ENCODE assay signal across 18 cellular contexts in the genomic region with DNA sequence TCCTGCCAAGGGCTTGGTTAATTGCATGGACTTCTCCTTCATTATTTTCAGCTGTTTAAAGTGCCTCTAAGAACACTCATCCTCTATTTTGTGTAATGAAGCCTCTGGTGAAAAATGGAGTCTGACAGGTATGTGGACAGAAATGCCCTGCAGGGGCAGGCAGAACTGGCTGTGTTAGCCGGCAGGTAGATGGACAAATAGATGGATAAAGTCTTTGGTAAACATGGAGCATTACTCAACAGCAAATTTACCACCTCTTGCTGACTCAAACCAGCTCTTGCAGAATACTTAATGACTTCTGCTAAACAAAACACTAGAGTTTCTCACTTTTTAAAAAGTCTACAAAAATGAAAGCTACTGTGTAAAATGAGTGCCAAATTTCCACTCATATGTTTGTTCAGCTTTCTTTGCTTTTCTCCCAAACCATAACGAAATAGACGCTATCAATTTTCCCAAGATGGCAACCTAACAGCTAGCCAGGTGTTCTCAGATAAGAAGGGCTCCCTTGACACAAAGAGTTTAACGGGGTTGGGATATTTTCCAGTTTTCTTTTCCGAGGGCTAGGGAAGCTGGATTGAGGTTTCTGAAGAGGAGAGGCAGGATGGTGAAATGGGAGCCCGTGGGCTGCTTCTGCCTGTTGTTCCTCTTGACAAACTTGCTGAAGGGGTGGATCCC.
DNase-seq lines count a peak whose midpoint lies in the region; ATAC-seq and TF ChIP-seq lines count a peak whose summit lies in the region.
"Had no signal": no experiment of that assay in that cellular context is flagged by ENCODE, and none has a peak within 500 bp of the region (broad histone marks: within the 10 kb centered on the region; RNA-seq: fewer than 3 reads in every experiment).

No MANE protein-coding gene starts in this region.

- H3K27me3 ChIP-seq in lung (ENCODE audit: control insufficient read depth, insufficient read depth): no peaks in the 10 kb centered on the region
- H3K27me3 ChIP-seq: heart right ventricle had no signal

- peak overlapping the region in 1 of 2 donors; percentile 59 for H3K27ac ChIP-seq in lung (ENCODE audit: low read depth in 1 of 2, low read length in 1 of 2)

- DNase-seq in NCI-H1105 (lab: John Stamatoyannopoulos, UW): peak; percentile 34
- DNase-seq in NCI-H2196 (lab: John Stamatoyannopoulos, UW; ENCODE audit: unreplicated experiment): peak; percentile 49
- peak; percentile 55 for DNase-seq in SHP77 treated with DMSO at 0.1 percent for 48 hours (lab: John Stamatoyannopoulos, UW)
- no peak for DNase-seq in lung (ENCODE audit: low spot score)
- no peak for DNase-seq in GDM1 (lab: John Stamatoyannopoulos, UW)
- no peak for DNase-seq in stimulated activated CD8-positive, alpha-beta memory T cell treated with anti-CD3 and anti-CD28 coated beads, Interleukin-4, amount 100 ng/mL, for 48 hours
- DNase-seq: activated CD4-positive, alpha-beta memory T cell treated with anti-CD3 and anti-CD28 coated beads for 36 hours; activated naive CD4-positive, alpha-beta T cell treated with Interleukin-2 at 50 U/mL for 16 hours; anterior cingulate cortex; effector memory CD8-positive, alpha-beta T cell; EL; heart right ventricle; Kasumi-1; SK-N-SH; stimulated activated CD4-positive, alpha-beta T cell treated with anti-CD3 and anti-CD28 coated beads, Interleukin-2, amount 100 ng/mL, for 24 hours had no signal

- H3K36me3 ChIP-seq in lung (ENCODE audit: control insufficient read depth in 2 of 2, insufficient read depth in 2 of 2, low read length in 2 of 2): no peaks in the 10 kb centered on the region
- H3K36me3 ChIP-seq: heart right ventricle had no signal

- no peak for TF ChIP-seq CTCF in lung (IDR thresholded peaks at IDR 0.05; ENCODE audit: control extremely low read depth, extremely low read depth)

- H3K9me3 ChIP-seq in lung (ENCODE audit: control insufficient read depth in 2 of 2, insufficient read depth in 1 of 2, low read length in 1 of 2): peaks cover 8 to 14% of the 10 kb centered on the region in 2 donors

- H3K4me3 ChIP-seq in lung: no peak overlapping the region
- H3K4me3 ChIP-seq: heart right ventricle had no signal

- no peaks in the 10 kb centered on the region for H3K4me1 ChIP-seq in lung (ENCODE audit: control insufficient read depth in 2 of 2, insufficient read depth in 2 of 2, low read length in 2 of 2)

- ATAC-seq in lung (ENCODE audit: insufficient read depth, low FRiP score): peak; percentile 51
- no peak for ATAC-seq in HG03460 (IDR thresholded peaks at IDR 0.05; ENCODE audit: unreplicated experiment)
- no peak for ATAC-seq in HG02852 (IDR thresholded peaks at IDR 0.05; ENCODE audit: unreplicated experiment)
- ATAC-seq: effector memory CD8-positive, alpha-beta T cell; WTC11 had no signal

- 67 to 76% methylated on average over 6 of the region's 6 CpGs for WGBS in lung, 2 donors

Comparison
In these comparisons a context has a peak if more than half of its experiments do, and no peak if none do; other contexts are left out.
1. DNase-seq: peak in NCI-H1105 (single experiment), NCI-H2196 (single experiment) and SHP77 treated with DMSO at 0.1 percent for 48 hours (single experiment); none in lung (single experiment), GDM1 (single experiment) and stimulated activated CD8-positive, alpha-beta memory T cell treated with anti-CD3 and anti-CD28 coated beads, Interleukin-4, amount 100 ng/mL, for 48 hours (single experiment).